Comparison of ENCODE assay signal across 1 cellular context in genomic region chr17:81648707-81649085, GRCh38.
TF ChIP-seq lines count a peak whose summit lies in the region.

No MANE protein-coding gene starts in this region.

TF ChIP-seq in GM23338, 12 proteins besides CTCF, POLR2A, EP300 and RAD21:
- TF ChIP-seq ZNF462 (CRISPR knock-in tag; IDR thresholded peaks at IDR 0.05): no peak
- TF ChIP-seq EZH2 (IDR thresholded peaks at IDR 0.05; ENCODE audit: low read depth, unreplicated experiment): peak; percentile 2
- TF ChIP-seq POLR2AphosphoS5 (IDR thresholded peaks at IDR 0.05; ENCODE audit: low read depth): 0 out of 2 replicates have a peak, but pooled peaks have one; percentile 27
TF ChIP-seq in GM23338: peak in this region for 2.
